Comparison of ENCODE assay signal across 19 cellular contexts in the genomic region with DNA sequence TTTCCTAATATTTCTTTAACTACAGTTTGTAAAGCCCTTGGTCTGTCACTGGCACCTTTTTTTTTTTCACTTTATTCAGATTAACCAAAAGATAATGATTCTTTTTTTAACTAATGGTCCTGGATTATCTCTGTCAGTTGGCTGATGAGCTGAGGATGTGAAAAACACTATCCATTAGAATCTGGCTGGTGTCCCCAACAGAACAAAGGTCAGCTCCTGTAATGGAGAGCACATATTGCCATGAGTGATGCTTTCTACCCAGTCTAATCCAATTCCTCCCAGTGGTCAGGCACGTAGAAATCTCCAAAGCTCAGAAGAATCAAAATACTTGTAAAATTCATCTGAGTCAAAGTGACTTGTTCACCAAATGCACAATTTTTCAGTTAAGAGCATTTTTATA.
"Had no signal": no experiment of that assay in that cellular context is flagged by ENCODE, and none has a peak within 500 bp of the region (broad histone marks: within the 10 kb centered on the region; RNA-seq: fewer than 3 reads in every experiment).

No MANE protein-coding gene starts in this region.

- H3K36me3 Mint-ChIP-seq: activated CD8-positive, alpha-beta memory T cell treated with anti-CD3 and anti-CD28 coated beads, Interleukin-2, amount 10 ng/mL, durations not matched to agents 7 days and 5 days; activated naive CD4-positive, alpha-beta T cell treated with anti-CD3 and anti-CD28 coated beads, Interleukin-2, amount 50 U/mL, for 24 hours; mesothelial cell of epicardium; naive thymus-derived CD4-positive, alpha-beta T cell had no signal

- H3K9me3 Mint-ChIP-seq: activated naive CD4-positive, alpha-beta T cell treated with anti-CD3 and anti-CD28 coated beads, Interleukin-2, amount 50 U/mL, for 24 hours; activated T-helper 2 cell treated with anti-CD3 and anti-CD28 coated beads, Interferon-gamma antibody, Interleukin-2, Interleukin-4, amounts not matched to agents 10 μg/mL and 5 μg/mL and 100 μg/mL, durations not matched to agents 14 hours and 24 hours and 36 hours had no signal

- H3K4me3 Mint-ChIP-seq: activated CD4-positive, alpha-beta T cell treated with anti-CD3 and anti-CD28 coated beads for 36 hours; activated CD8-positive, alpha-beta memory T cell treated with anti-CD3 and anti-CD28 coated beads, Interleukin-2, amount 10 ng/mL, durations not matched to agents 7 days and 5 days; activated CD8-positive, alpha-beta T cell treated with anti-CD3 and anti-CD28 coated beads, Interleukin-2, amount 10 ng/mL, durations not matched to agents 7 days and 5 days; activated naive CD4-positive, alpha-beta T cell treated with anti-CD3 and anti-CD28 coated beads, Interleukin-2, amount 50 U/mL, for 24 hours; mesothelial cell of epicardium; naive thymus-derived CD4-positive, alpha-beta T cell had no signal

- H3K4me1 ChIP-seq: left ventricle myocardium inferior, spleen, testis, upper lobe of right lung had no signal

- H3K27ac Mint-ChIP-seq: activated CD4-positive, alpha-beta T cell treated with anti-CD3 and anti-CD28 coated beads for 36 hours; activated CD8-positive, alpha-beta memory T cell treated with anti-CD3 and anti-CD28 coated beads, Interleukin-2, amount 10 ng/mL, durations not matched to agents 7 days and 5 days; activated CD8-positive, alpha-beta T cell treated with anti-CD3 and anti-CD28 coated beads, Interleukin-2, amount 10 ng/mL, durations not matched to agents 7 days and 5 days; activated naive CD4-positive, alpha-beta T cell treated with anti-CD3 and anti-CD28 coated beads, Interleukin-2, amount 50 U/mL, for 24 hours; activated T-helper 2 cell treated with anti-CD3 and anti-CD28 coated beads, Interferon-gamma antibody, Interleukin-2, Interleukin-4, amounts not matched to agents 10 μg/mL and 5 μg/mL and 100 μg/mL, durations not matched to agents 14 hours and 24 hours and 36 hours; mesothelial cell of epicardium; naive thymus-derived CD4-positive, alpha-beta T cell; progenitor cell of endocrine pancreas had no signal

- H3K27me3 ChIP-seq: heart right ventricle, ovary, spleen, testis, upper lobe of right lung had no signal

- ATAC-seq: activated CD4-positive, alpha-beta T cell treated with anti-CD3 and anti-CD28 coated beads for 36 hours; activated CD8-positive, alpha-beta memory T cell treated with anti-CD3 and anti-CD28 coated beads, Interleukin-2, amount 10 ng/mL, durations not matched to agents 7 days and 5 days; activated CD8-positive, alpha-beta T cell treated with anti-CD3 and anti-CD28 coated beads, Interleukin-2, amount 10 ng/mL, durations not matched to agents 7 days and 5 days; heart right ventricle; naive thymus-derived CD4-positive, alpha-beta T cell; upper lobe of right lung had no signal

- H3K4me3 ChIP-seq: heart right ventricle, left ventricle myocardium inferior, ovary, spleen, testis, upper lobe of right lung had no signal

- H3K4me1 Mint-ChIP-seq: activated CD4-positive, alpha-beta T cell treated with anti-CD3 and anti-CD28 coated beads for 36 hours; activated CD8-positive, alpha-beta memory T cell treated with anti-CD3 and anti-CD28 coated beads, Interleukin-2, amount 10 ng/mL, durations not matched to agents 7 days and 5 days; activated naive CD4-positive, alpha-beta T cell treated with anti-CD3 and anti-CD28 coated beads, Interleukin-2, amount 50 U/mL, for 24 hours; naive thymus-derived CD4-positive, alpha-beta T cell had no signal

- H3K27me3 Mint-ChIP-seq: progenitor cell of endocrine pancreas had no signal

- H3K36me3 ChIP-seq: heart right ventricle, left ventricle myocardium inferior, ovary, spleen, upper lobe of right lung had no signal

- H3K27ac ChIP-seq: heart right ventricle, ovary, testis, upper lobe of right lung had no signal

- H3K9me3 ChIP-seq: heart right ventricle, left ventricle myocardium inferior, ovary, spleen, testis, upper lobe of right lung had no signal

- DNase-seq: activated CD4-positive, alpha-beta T cell treated with anti-CD3 and anti-CD28 coated beads for 36 hours; activated CD4-positive, CD25-positive, alpha-beta regulatory T cell; activated CD8-positive, alpha-beta memory T cell treated with anti-CD3 and anti-CD28 coated beads, Interleukin-2, amount 10 ng/mL, durations not matched to agents 7 days and 5 days; activated CD8-positive, alpha-beta T cell treated with anti-CD3 and anti-CD28 coated beads, Interleukin-2, amount 10 ng/mL, durations not matched to agents 7 days and 5 days; activated T-cell treated with anti-CD3 and anti-CD28 coated beads, Interleukin-2, amount 50 U/mL, for 48 hours; effector memory CD4-positive, alpha-beta T cell; heart right ventricle; kidney glomerular epithelial cell; left ventricle myocardium inferior; naive thymus-derived CD4-positive, alpha-beta T cell; ovary; spleen; stimulated activated naive CD4-positive, alpha-beta T cell treated with Interleukin-2 at 50 U/mL for 16 hours; testis; upper lobe of right lung had no signal
